20 cellular contexts compared by ENCODE assay signal in the genomic region with DNA sequence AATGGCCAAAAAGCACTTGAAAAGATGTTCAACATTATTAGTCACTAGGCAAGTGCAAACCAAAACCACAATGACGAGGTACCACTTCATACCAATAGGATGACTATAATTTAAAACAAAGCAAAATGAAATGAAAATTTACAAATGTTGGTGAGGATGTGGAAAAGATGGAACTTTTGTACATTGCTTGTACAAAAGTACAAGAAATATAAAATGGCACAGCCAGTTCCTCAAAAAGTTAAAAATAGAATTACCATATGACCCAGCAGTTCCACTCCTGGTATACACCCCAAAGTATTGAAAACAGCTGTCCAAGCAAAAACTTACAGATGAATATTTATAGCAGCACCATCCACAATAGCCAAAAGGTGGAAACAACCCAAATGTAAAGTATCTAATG.
DNase-seq lines count a peak whose midpoint lies in the region; ATAC-seq and TF ChIP-seq lines count a peak whose summit lies in the region.
"Had no signal": no experiment of that assay in that cellular context is flagged by ENCODE, and none has a peak within 500 bp of the region (broad histone marks: within the 10 kb centered on the region; RNA-seq: fewer than 3 reads in every experiment).

No MANE protein-coding gene starts in this region.

- CTCF ChIA-PET in AG04450 (lab: Charles Lee) = no interaction called here

- POLR2A ChIA-PET in AG04450 (lab: Yijun Ruan, JAX) = interaction anchor here (0.6 kb wide), 1 partner anchor 62 kb away, joined by 3 read pairs; no protein-coding TSS in a partner anchor

- peak overlapping the region; percentile 59 for H3K27ac ChIP-seq in AG04450 (ENCODE audit: low read depth, low read length)
- H3K27ac ChIP-seq: KMS-11, thyroid gland had no signal

- no peak for ATAC-seq in mucosa of descending colon
- no peak for ATAC-seq in HG03196 (IDR thresholded peaks at IDR 0.05; ENCODE audit: unreplicated experiment)
- ATAC-seq: activated T-cell treated with anti-CD3 and anti-CD28 coated beads, Interleukin-2, amount 50 U/mL, for 72 hours; Panc1 had no signal

- DNase-seq in AG04450 (ENCODE audit: low read depth, low spot score) (peak; percentile 80), HT1080 (ENCODE audit: low read depth) (peak; percentile 83), astrocyte of the hippocampus (ENCODE audit: low read depth, low spot score) (peak; percentile 81), iris pigment epithelial cell (ENCODE audit: low read depth) (peak; percentile 91), Ammon's horn (ENCODE audit: low spot score) (no peak), mucosa of descending colon (no peak), dermis blood vessel endothelial cell (no peak)
- DNase-seq: activated CD4-positive, alpha-beta T cell treated with anti-CD3 and anti-CD28 coated beads, Interleukin-2, amount 50 U/mL, for 1 hour; activated T-cell treated with anti-CD3 and anti-CD28 coated beads, Interleukin-2, amount 50 U/mL, for 72 hours; C1 segment of cervical spinal cord; central memory CD4-positive, alpha-beta T cell; NCI-H187; NCI-H524 treated with DMSO at 0.1 percent for 48 hours; occipital lobe; stimulated activated CD4-positive, alpha-beta T cell treated with anti-CD3 and anti-CD28 coated beads, Interleukin-15, amount 100 ng/mL, for 24 hours; T-helper 2 cell; thyroid gland had no signal

- intact Hi-C loops in mucosa of descending colon (cut with DNase I, micrococcal nuclease) = no loop called here

- H3K9me3 ChIP-seq in AG04450 (ENCODE audit: control insufficient read depth, insufficient read depth, low read length) (peaks cover 5% of the 10 kb centered on the region; the same call in 1 of the 2 replicates), mucosa of descending colon (no peaks in the 10 kb centered on the region)
- H3K9me3 ChIP-seq: thyroid gland had no signal

- no peaks in the 10 kb centered on the region for H3K4me1 ChIP-seq in mucosa of descending colon (ENCODE audit: low read depth)
- H3K4me1 ChIP-seq: thyroid gland had no signal

- no peaks in the 10 kb centered on the region for H3K27me3 ChIP-seq in AG04450 (ENCODE audit: control insufficient read depth, insufficient read depth, low read length)
- H3K27me3 ChIP-seq: thyroid gland had no signal

- TF ChIP-seq CTCF in AG04450 (IDR thresholded peaks at IDR 0.05; ENCODE audit: low read depth, low read length) (no peak), mucosa of descending colon (IDR thresholded peaks at IDR 0.05) (no peak)

- no peaks in the 10 kb centered on the region for H3K36me3 ChIP-seq in mucosa of descending colon (ENCODE audit: low read depth)
- H3K36me3 ChIP-seq: thyroid gland had no signal

- H3K4me3 ChIP-seq in AG04450 (ENCODE audit: low read depth, low read length) (no peak overlapping the region), mucosa of descending colon (no peak overlapping the region)
- H3K4me3 ChIP-seq: thyroid gland had no signal

Comparison
In these comparisons a context has a peak if more than half of its experiments do, and no peak if none do; other contexts are left out.
1. DNase-seq: peak in AG04450 (single experiment), HT1080 (single experiment), astrocyte of the hippocampus (single experiment) and iris pigment epithelial cell (single experiment); none in Ammon's horn (single experiment), mucosa of descending colon (0 of 3) and dermis blood vessel endothelial cell (single experiment).